ENCODE assay signal across 2 cellular contexts in genomic region chr15:74783808-74784175, GRCh38.
A peak's percentile ranks its signal among the peaks of the same experiment; 100 is the strongest.
TF ChIP-seq lines count a peak whose summit lies in the region.

No MANE protein-coding gene starts in this region.

TF ChIP-seq in A549, 52 proteins besides CTCF, POLR2A, EP300 and RAD21:
- TF ChIP-seq HEYL (CRISPR knock-in tag; IDR thresholded peaks at IDR 0.05) (no peak), ELK1 (IDR thresholded peaks at IDR 0.05; ENCODE audit: low read depth, low read length) (no peak), CBX8 (IDR thresholded peaks at IDR 0.05) (no peak), ZNF302 (CRISPR knock-in tag; IDR thresholded peaks at IDR 0.05) (no peak), SMC3 (IDR thresholded peaks at IDR 0.05) (no peak), NR3C1 (IDR thresholded peaks at IDR 0.05) (no peak), EHF (CRISPR knock-in tag; IDR thresholded peaks at IDR 0.05) (no peak), HOXB13 (CRISPR knock-in tag; IDR thresholded peaks at IDR 0.05; ENCODE audit: low read depth) (no peak), JUN (IDR thresholded peaks at IDR 0.05) (no peak), BHLHE40 (IDR thresholded peaks at IDR 0.05; ENCODE audit: low read depth, low read length) (no peak), GATA3 (IDR thresholded peaks at IDR 0.05; ENCODE audit: borderline replicate concordance) (no peak), ZC3H11A (IDR thresholded peaks at IDR 0.05) (no peak)
- TF ChIP-seq, protein P1, sequence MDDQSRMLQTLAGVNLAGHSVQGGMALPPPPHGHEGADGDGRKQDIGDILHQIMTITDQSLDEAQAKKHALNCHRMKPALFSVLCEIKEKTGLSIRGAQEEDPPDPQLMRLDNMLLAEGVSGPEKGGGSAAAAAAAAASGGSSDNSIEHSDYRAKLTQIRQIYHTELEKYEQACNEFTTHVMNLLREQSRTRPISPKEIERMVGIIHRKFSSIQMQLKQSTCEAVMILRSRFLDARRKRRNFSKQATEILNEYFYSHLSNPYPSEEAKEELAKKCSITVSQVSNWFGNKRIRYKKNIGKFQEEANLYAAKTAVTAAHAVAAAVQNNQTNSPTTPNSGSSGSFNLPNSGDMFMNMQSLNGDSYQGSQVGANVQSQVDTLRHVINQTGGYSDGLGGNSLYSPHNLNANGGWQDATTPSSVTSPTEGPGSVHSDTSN (IDR thresholded peaks at IDR 0.05) = no peak

TF ChIP-seq in K562, 482 proteins besides CTCF, POLR2A, EP300 and RAD21:
- TF ChIP-seq SPI1 (IDR thresholded peaks at IDR 0.05; ENCODE audit: borderline replicate concordance, low read depth, low read length) (no peak), ZC3H8 (IDR thresholded peaks at IDR 0.05) (no peak), RBBP5 (IDR thresholded peaks at IDR 0.05; ENCODE audit: borderline replicate concordance, insufficient read depth, low read length, poor library complexity, severe bottlenecking) (no peak), POLR2AphosphoS2 (IDR thresholded peaks at IDR 0.05; ENCODE audit: low read length) (no peak), ZNF280A (IDR thresholded peaks at IDR 0.05; ENCODE audit: low read depth, partially characterized antibody) (no peak), SMAD3 (CRISPR knock-in tag; conservative IDR thresholded peaks at IDR 0.05) (no peak), SMAD4 (CRISPR knock-in tag; conservative IDR thresholded peaks at IDR 0.05) (no peak), POLR2G (IDR thresholded peaks at IDR 0.05; ENCODE audit: low read depth, low read length) (0 out of 2 replicates have a peak, but pooled peaks have one; percentile 2), TCF7 (IDR thresholded peaks at IDR 0.05; ENCODE audit: borderline replicate concordance) (no peak), LARP7 (IDR thresholded peaks at IDR 0.05) (no peak), ARID4B (CRISPR knock-in tag; IDR thresholded peaks at IDR 0.05) (0 out of 2 replicates have a peak, but pooled peaks have one; percentile 13), U2AF2 (optimal IDR thresholded peaks at IDR 0.05; ENCODE audit: low read depth, low read length) (no peak), EGR1 (conservative IDR thresholded peaks at IDR 0.05) (no peak), SRSF1 (IDR thresholded peaks at IDR 0.05; ENCODE audit: low read depth, low read length) (no peak), PRPF4 (IDR thresholded peaks at IDR 0.05; ENCODE audit: insufficient read depth, low read depth, low read length, poor library complexity, severe bottlenecking) (no peak), ZNF778 (CRISPR knock-in tag; IDR thresholded peaks at IDR 0.05) (no peak)
- TF ChIP-seq, protein P2, sequence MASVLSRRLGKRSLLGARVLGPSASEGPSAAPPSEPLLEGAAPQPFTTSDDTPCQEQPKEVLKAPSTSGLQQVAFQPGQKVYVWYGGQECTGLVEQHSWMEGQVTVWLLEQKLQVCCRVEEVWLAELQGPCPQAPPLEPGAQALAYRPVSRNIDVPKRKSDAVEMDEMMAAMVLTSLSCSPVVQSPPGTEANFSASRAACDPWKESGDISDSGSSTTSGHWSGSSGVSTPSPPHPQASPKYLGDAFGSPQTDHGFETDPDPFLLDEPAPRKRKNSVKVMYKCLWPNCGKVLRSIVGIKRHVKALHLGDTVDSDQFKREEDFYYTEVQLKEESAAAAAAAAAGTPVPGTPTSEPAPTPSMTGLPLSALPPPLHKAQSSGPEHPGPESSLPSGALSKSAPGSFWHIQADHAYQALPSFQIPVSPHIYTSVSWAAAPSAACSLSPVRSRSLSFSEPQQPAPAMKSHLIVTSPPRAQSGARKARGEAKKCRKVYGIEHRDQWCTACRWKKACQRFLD (CRISPR knock-in tag; IDR thresholded peaks at IDR 0.05) = 0 out of 2 replicates have a peak, but pooled peaks have one; percentile 7
- TF ChIP-seq, protein P3, sequence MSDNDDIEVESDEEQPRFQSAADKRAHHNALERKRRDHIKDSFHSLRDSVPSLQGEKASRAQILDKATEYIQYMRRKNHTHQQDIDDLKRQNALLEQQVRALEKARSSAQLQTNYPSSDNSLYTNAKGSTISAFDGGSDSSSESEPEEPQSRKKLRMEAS (CRISPR knock-in tag; IDR thresholded peaks at IDR 0.05) = peak; percentile 30; the same call in 1 of the 2 replicates
- TF ChIP-seq, protein P4, sequence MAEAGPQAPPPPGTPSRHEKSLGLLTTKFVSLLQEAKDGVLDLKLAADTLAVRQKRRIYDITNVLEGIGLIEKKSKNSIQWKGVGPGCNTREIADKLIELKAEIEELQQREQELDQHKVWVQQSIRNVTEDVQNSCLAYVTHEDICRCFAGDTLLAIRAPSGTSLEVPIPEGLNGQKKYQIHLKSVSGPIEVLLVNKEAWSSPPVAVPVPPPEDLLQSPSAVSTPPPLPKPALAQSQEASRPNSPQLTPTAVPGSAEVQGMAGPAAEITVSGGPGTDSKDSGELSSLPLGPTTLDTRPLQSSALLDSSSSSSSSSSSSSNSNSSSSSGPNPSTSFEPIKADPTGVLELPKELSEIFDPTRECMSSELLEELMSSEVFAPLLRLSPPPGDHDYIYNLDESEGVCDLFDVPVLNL (CRISPR knock-in tag; IDR thresholded peaks at IDR 0.05; ENCODE audit: low read depth) = no peak
- TF ChIP-seq, protein P5, sequence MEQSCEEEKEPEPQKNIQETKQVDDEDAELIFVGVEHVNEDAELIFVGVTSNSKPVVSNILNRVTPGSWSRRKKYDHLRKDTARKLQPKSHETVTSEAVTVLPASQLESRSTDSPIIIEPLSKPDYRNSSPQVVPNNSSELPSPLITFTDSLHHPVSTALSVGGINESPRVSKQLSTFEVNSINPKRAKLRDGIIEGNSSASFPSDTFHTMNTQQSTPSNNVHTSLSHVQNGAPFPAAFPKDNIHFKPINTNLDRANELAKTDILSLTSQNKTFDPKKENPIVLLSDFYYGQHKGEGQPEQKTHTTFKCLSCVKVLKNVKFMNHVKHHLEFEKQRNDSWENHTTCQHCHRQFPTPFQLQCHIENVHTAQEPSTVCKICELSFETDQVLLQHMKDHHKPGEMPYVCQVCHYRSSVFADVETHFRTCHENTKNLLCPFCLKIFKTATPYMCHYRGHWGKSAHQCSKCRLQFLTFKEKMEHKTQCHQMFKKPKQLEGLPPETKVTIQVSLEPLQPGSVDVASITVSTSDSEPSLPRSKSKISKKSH (CRISPR knock-in tag; IDR thresholded peaks at IDR 0.05) = no peak
- TF ChIP-seq, protein P6, sequence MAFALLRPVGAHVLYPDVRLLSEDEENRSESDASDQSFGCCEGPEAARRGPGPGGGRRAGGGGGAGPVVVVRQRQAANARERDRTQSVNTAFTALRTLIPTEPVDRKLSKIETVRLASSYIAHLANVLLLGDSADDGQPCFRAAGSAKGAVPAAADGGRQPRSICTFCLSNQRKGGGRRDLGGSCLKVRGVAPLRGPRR (CRISPR knock-in tag; IDR thresholded peaks at IDR 0.05) = no peak
TF ChIP-seq in K562: peak in this region for 4.
